In the genomic region with DNA sequence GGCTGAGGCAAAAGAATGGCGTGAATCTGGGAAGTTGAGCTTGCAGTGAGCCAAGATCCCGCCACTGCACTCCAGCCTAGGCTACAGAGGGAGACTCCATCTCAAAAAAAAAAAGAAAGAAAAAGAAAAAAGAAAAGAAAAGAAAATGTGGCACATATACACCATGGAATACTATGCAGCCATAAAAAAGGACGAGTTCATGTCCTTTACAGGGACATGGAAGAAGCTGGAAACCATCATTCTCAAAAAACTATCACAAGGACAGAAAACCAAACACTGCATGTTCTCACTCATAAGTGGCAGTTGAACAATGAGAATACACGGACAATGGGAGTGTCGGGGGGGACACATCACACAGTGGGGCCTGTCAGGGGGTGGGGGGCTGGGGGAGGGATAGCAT, we compare ENCODE assay signal across 2 cellular contexts.
DNase-seq lines count a peak whose midpoint lies in the region; ATAC-seq, FAIRE-seq and TF ChIP-seq lines count a peak whose summit lies in the region.
"Not testable (repeated sequence)": the region's sequence is repeated elsewhere in the genome, so short reads cannot be mapped to it uniquely, and the experiment has no call there.

No MANE protein-coding gene starts in this region.

- not testable (repeated sequence) for TF ChIP-seq POLR2A in K562 (conservative IDR thresholded peaks at IDR 0.05)

- POLR2A ChIA-PET in HEK293 (lab: Yijun Ruan, JAX); K562 (lab: Yijun Ruan, JAX): not testable (repeated sequence)

- not testable (repeated sequence) for H3K9ac ChIP-seq in K562 (ENCODE audit: insufficient read depth in 1 of 2, low read depth in 2 of 2, low read length in 2 of 2)

- CTCF ChIA-PET in HEK293 (lab: Yijun Ruan, JAX); K562 (lab: Yijun Ruan, JAX; ENCODE audit: low intra/inter-chr PET ratio): not testable (repeated sequence)

- BruUV-seq in K562 (replicated peaks; lab: Mats Ljungman, UMichigan), result not testable (repeated sequence)

- H3K79me2 ChIP-seq in K562 (ENCODE audit: control insufficient read depth, insufficient read depth, low read length), result not testable (repeated sequence)

- not testable (repeated sequence) for H4K20me1 ChIP-seq in K562 (replicated peaks; ENCODE audit: control insufficient read depth, insufficient read depth, low read length)

- H3K36me3 ChIP-seq in HEK293 (ENCODE audit: control insufficient read depth in 2 of 2, insufficient read depth in 1 of 2, low read length in 2 of 2); K562 (ENCODE audit: control insufficient read depth, insufficient read depth, low read length): not testable (repeated sequence)

- TF ChIP-seq CTCF in HEK293 (tag by site-specific recombination; IDR thresholded peaks at IDR 0.05); K562 (IDR thresholded peaks at IDR 0.05 in 2 of 3, conservative IDR thresholded peaks at IDR 0.05 in 1 of 3; ENCODE audit: insufficient read depth in 2 of 3, low read depth in 1 of 3, low read length in 3 of 3): not testable (repeated sequence)

- TF ChIP-seq EP300 in K562 (IDR thresholded peaks at IDR 0.05; ENCODE audit: low read length), result not testable (repeated sequence)

- H2AFZ ChIP-seq in K562 (ENCODE audit: low read depth, low read length), result not testable (repeated sequence)

- not testable (repeated sequence) for H3K9me1 ChIP-seq in K562 (ENCODE audit: control insufficient read depth, insufficient read depth, low read length)

- in situ Hi-C loops in K562 (cut with MboI), result not testable (repeated sequence)

- ATAC-seq in K562, result not testable (repeated sequence)

- 52% methylated on average over 4 of the region's 5 CpGs for WGBS in K562 (ENCODE audit: insufficient coverage, low coverage, missing lambda C conversion rate)

- not testable (repeated sequence) for H3K27ac ChIP-seq in HEK293 (ENCODE audit: extremely low read depth, low read depth, low read length); K562 (ENCODE audit: extremely low read depth, low read depth, low read length)

- H3K27me3 ChIP-seq in K562 (ENCODE audit: control insufficient read depth in 2 of 2, insufficient read depth in 2 of 2, low read length in 2 of 2), result not testable (repeated sequence)

- not testable (repeated sequence) for DNase-seq in K562 (ENCODE audit: extremely low read depth in 1 of 4, low spot score in 3 of 4)

- H3K4me1 ChIP-seq in HEK293 (ENCODE audit: control insufficient read depth, insufficient read depth, low read length); K562 (replicated peaks in 1 of 2; ENCODE audit: control insufficient read depth in 2 of 2, insufficient read depth in 2 of 2, low read length in 2 of 2): not testable (repeated sequence)

- intact Hi-C loops in K562 (cut with micrococcal nuclease), result not testable (repeated sequence)

- not testable (repeated sequence) for H3K4me3 ChIP-seq in HEK293 (ENCODE audit: low read depth, low read length); K562

- not testable (repeated sequence) for FAIRE-seq in K562 (lab: Jason Lieb, UNC)

- TF ChIP-seq RAD21 in K562 (CRISPR knock-in tag; conservative IDR thresholded peaks at IDR 0.05 in 1 of 2, IDR thresholded peaks at IDR 0.05 in 1 of 2), result not testable (repeated sequence)

- not testable (repeated sequence) for H3K4me2 ChIP-seq in K562 (ENCODE audit: insufficient read depth, low read length)

- not testable (repeated sequence) for H3K9me3 ChIP-seq in HEK293 (ENCODE audit: control insufficient read depth, insufficient read depth, low read depth, low read length); K562 (replicated peaks; ENCODE audit: control insufficient read depth, insufficient read depth, low read depth, low read length)

TF ChIP-seq in HEK293, 187 proteins besides CTCF, POLR2A, EP300 and RAD21:
- peak; percentile 75 for TF ChIP-seq ZNF146 (tag by site-specific recombination; IDR thresholded peaks at IDR 0.05)

TF ChIP-seq in K562, 482 proteins besides CTCF, POLR2A, EP300 and RAD21:
- peak; percentile 85 for TF ChIP-seq ZNF146 (CRISPR knock-in tag; IDR thresholded peaks at IDR 0.05; ENCODE audit: unreplicated experiment)
